11 cellular contexts compared by ENCODE assay signal in genomic region chr14:22566845-22567244, GRCh38. TPM values are rescaled to one million over a fixed set of nuclear protein-coding genes. Genes with fewer than 3 reads are reported as not detected.
DNase-seq lines count a peak whose midpoint lies in the region; ATAC-seq, FAIRE-seq and TF ChIP-seq lines count a peak whose summit lies in the region.
"Had no signal": no experiment of that assay in that cellular context is flagged by ENCODE, and none has a peak within 500 bp of the region (broad histone marks: within the 10 kb centered on the region; RNA-seq: fewer than 3 reads in every experiment).

No MANE protein-coding gene starts in this region.

- TF ChIP-seq CTCF in D721Med (IDR thresholded peaks at IDR 0.05; ENCODE audit: insufficient read depth, missing control alignments) (no peak), OCI-LY1 (IDR thresholded peaks at IDR 0.05; ENCODE audit: low read length) (no peak), gastrocnemius medialis (IDR thresholded peaks at IDR 0.05 in 4 of 5, conservative IDR thresholded peaks at IDR 0.05 in 1 of 5) (no peak)

- H3K4me2 ChIP-seq in OCI-LY1 (ENCODE audit: low read length), result peak overlapping the region; percentile 27; the same call in 1 of the 2 replicates

- no peaks in the 10 kb centered on the region for H3F3A ChIP-seq in OCI-LY1 (ENCODE audit: insufficient read depth, low read length)

- H3K79me2 ChIP-seq in OCI-LY1 (ENCODE audit: insufficient read depth, low read length), result no peaks in the 10 kb centered on the region

- H4K20me1 ChIP-seq in OCI-LY1 (ENCODE audit: insufficient read depth, low read length), result no peaks in the 10 kb centered on the region

- H2AFZ ChIP-seq in OCI-LY1 (ENCODE audit: low read length), result no peak overlapping the region

- in situ Hi-C loops in gastrocnemius medialis (cut with MboI; ENCODE audit: low sequenced_read_pairs in 4 of 4), result loop anchor here (5.0 to 25.0 kb wide), 4 partner anchors 78 to 295 kb away; partner anchors contain the start of genes LRP10 (in 1 of the 4) and OR6J1 (in 1 of the 4)

- H3K36me3 ChIP-seq in OCI-LY1 (ENCODE audit: insufficient read depth, low read length) (peaks cover 47% of the 10 kb centered on the region; the same call in 1 of the 2 replicates), gastrocnemius medialis (peaks cover 0 to 4% of the 10 kb centered on the region in 2 donors)

- H3K9me2 ChIP-seq in OCI-LY1 (ENCODE audit: low read depth, low read length), result no peaks in the 10 kb centered on the region

- peak overlapping the region; percentile 58 for H3K9ac ChIP-seq in OCI-LY1 (ENCODE audit: low read length)

- peak; percentile 77 for FAIRE-seq in D721Med (lab: Jason Lieb, UNC)

- H3K4me1 ChIP-seq in OCI-LY1 (ENCODE audit: insufficient read depth, low read length, severe bottlenecking), result peaks cover 87% of the 10 kb centered on the region
- peaks cover 26 to 41% of the 10 kb centered on the region in 2 donors for H3K4me1 ChIP-seq in gastrocnemius medialis

- no peak overlapping the region for H3K4me3 ChIP-seq in OCI-LY1 (ENCODE audit: low read depth, low read length, poor library complexity, severe bottlenecking)
- H3K4me3 ChIP-seq in gastrocnemius medialis, result no peak overlapping the region

- H3K27me3 ChIP-seq in OCI-LY1 (ENCODE audit: insufficient read depth, low read length), result no peaks in the 10 kb centered on the region
- H3K27me3 ChIP-seq in gastrocnemius medialis, result no peaks in the 10 kb centered on the region

- intact Hi-C loops in gastrocnemius medialis (cut with DNase I; ENCODE audit: low total_unique reads), result no loop called here

- ATAC-seq in gastrocnemius medialis, result no peak
- ATAC-seq: WTC11 had no signal

- DNase-seq in D721Med (ENCODE audit: insufficient read length, low spot score) (no peak), dermis blood vessel endothelial cell (peak; percentile 55), gastrocnemius medialis (no peak), NCI-H69 (lab: John Stamatoyannopoulos, UW) (no peak), HuH-7.5 (ENCODE audit: low spot score) (no peak), SKM-1 treated with dmso at 0.1 percent for 144 hours (lab: John Stamatoyannopoulos, UW; ENCODE audit: unreplicated experiment) (no peak), NK-92 (lab: John Stamatoyannopoulos, UW; ENCODE audit: unreplicated experiment) (no peak)
- DNase-seq: NCI-H1436 treated with DMSO at 0.1 percent for 48 hours, SHP77 had no signal

- peak overlapping the region; percentile 85 for H3K27ac ChIP-seq in OCI-LY1 (ENCODE audit: low read depth, low read length, poor library complexity, severe bottlenecking)
- peak overlapping the region; percentile 44 to 65 (median 57) for H3K27ac ChIP-seq in gastrocnemius medialis

- TF ChIP-seq POLR2A in gastrocnemius medialis (IDR thresholded peaks at IDR 0.05), result no peak

- no peaks in the 10 kb centered on the region for H3K9me3 ChIP-seq in OCI-LY1 (ENCODE audit: low read length)
- H3K9me3 ChIP-seq in gastrocnemius medialis, result no peaks in the 10 kb centered on the region

RNA-seq across cellular contexts. Expression of gene DAD1, which starts 22.2 kb away (rescaled TPM):
- total RNA-seq in dermis blood vessel endothelial cell (270 and 389 TPM in 2 replicates), gastrocnemius medialis (100 to 1,000 TPM; 155 to 257 (median 209) TPM)

RNA-seq across cellular contexts. Expression of gene ABHD4, which starts 31.3 kb away (rescaled TPM):
- total RNA-seq in dermis blood vessel endothelial cell, result 14.3 and 19.3 TPM in 2 replicates
- total RNA-seq in gastrocnemius medialis, result 10 to 100 TPM; 17.1 to 38.7 (median 27.6) TPM
